Comparison of ENCODE assay signal across 14 cellular contexts in genomic region chr1:74426208-74426932, GRCh38.
DNase-seq lines count a peak whose midpoint lies in the region; ATAC-seq and TF ChIP-seq lines count a peak whose summit lies in the region.
"Had no signal": no experiment of that assay in that cellular context is flagged by ENCODE, and none has a peak within 500 bp of the region (broad histone marks: within the 10 kb centered on the region; RNA-seq: fewer than 3 reads in every experiment).

No MANE protein-coding gene starts in this region.

- TF ChIP-seq CTCF in MM.1S (IDR thresholded peaks at IDR 0.05; ENCODE audit: low read length) (no peak), brain (conservative IDR thresholded peaks at IDR 0.05) (no peak), nephron (IDR thresholded peaks at IDR 0.05; ENCODE audit: unreplicated experiment in 3 of 3) (no peak)

- H2AFZ ChIP-seq in MM.1S (ENCODE audit: low read length) = no peak overlapping the region

- POLR2A ChIA-PET in T-cell (lab: Charles Lee) = no interaction called here

- H3K9me2 ChIP-seq in MM.1S (replicated peaks; ENCODE audit: insufficient read depth, low read length) = no peaks in the 10 kb centered on the region

- H3K27me3 Mint-ChIP-seq in brain = no peaks in the 10 kb centered on the region
- no peaks in the 10 kb centered on the region for H3K27me3 Mint-ChIP-seq in nephron (ENCODE audit: low read depth)
- peaks cover 0 to 2% of the 10 kb centered on the region in 2 donors for H3K27me3 Mint-ChIP-seq in T-cell
- H3K27me3 Mint-ChIP-seq: activated CD8-positive, alpha-beta memory T cell treated with anti-CD3 and anti-CD28 coated beads, Interleukin-2, amount 10 ng/mL, durations not matched to agents 7 days and 5 days had no signal

- ATAC-seq in HG02623 (IDR thresholded peaks at IDR 0.05; ENCODE audit: unreplicated experiment) = no peak
- no peak for ATAC-seq in T-cell (replicated peaks in 1 of 4)
- ATAC-seq: activated CD8-positive, alpha-beta memory T cell treated with anti-CD3 and anti-CD28 coated beads, Interleukin-2, amount 10 ng/mL, durations not matched to agents 7 days and 5 days; PC-3 had no signal

- H3K9ac ChIP-seq in MM.1S (ENCODE audit: low read length) = no peak overlapping the region

- no peaks in the 10 kb centered on the region for H3F3A ChIP-seq in MM.1S (ENCODE audit: insufficient read depth, low read length)

- CTCF ChIA-PET in T-cell (lab: Charles Lee) = no interaction called here

- no peak overlapping the region for H3K4me2 ChIP-seq in MM.1S (ENCODE audit: low read depth, low read length)

- H3K4me1 Mint-ChIP-seq in brain = peaks cover 67% of the 10 kb centered on the region
- peaks cover 27% of the 10 kb centered on the region for H3K4me1 Mint-ChIP-seq in nephron
- H3K4me1 Mint-ChIP-seq in T-cell = no peaks in the 10 kb centered on the region
- H3K4me1 Mint-ChIP-seq: activated CD8-positive, alpha-beta memory T cell treated with anti-CD3 and anti-CD28 coated beads, Interleukin-2, amount 10 ng/mL, durations not matched to agents 7 days and 5 days had no signal

- no peaks in the 10 kb centered on the region for H4K20me1 ChIP-seq in MM.1S (ENCODE audit: insufficient read depth, low read length)

- no peaks in the 10 kb centered on the region for H3K9me3 ChIP-seq in MM.1S (replicated peaks; ENCODE audit: insufficient read depth, low read length)

- no peak overlapping the region for H3K27ac ChIP-seq in MM.1S (ENCODE audit: low read length)

- H3K36me3 ChIP-seq in MM.1S (replicated peaks; ENCODE audit: insufficient read depth, low read length) = no peaks in the 10 kb centered on the region

- H3K27ac Mint-ChIP-seq in brain = peak overlapping the region in 3 of 5 experiments; percentile 23 to 59 (median 43)
- peak overlapping the region; percentile 9 to 75 (median 18) for H3K27ac Mint-ChIP-seq in nephron
- no peak overlapping the region for H3K27ac Mint-ChIP-seq in T-cell
- H3K27ac Mint-ChIP-seq: activated CD8-positive, alpha-beta memory T cell treated with anti-CD3 and anti-CD28 coated beads, Interleukin-2, amount 10 ng/mL, durations not matched to agents 7 days and 5 days had no signal

- no peak overlapping the region for H3K4me3 ChIP-seq in MM.1S (ENCODE audit: low read length)

- DNase-seq in MM.1S (peak; percentile 27), NCI-H2171 treated with DMSO at 0.1 percent for 48 hours (lab: John Stamatoyannopoulos, UW) (peak; percentile 82), putamen (ENCODE audit: low spot score) (no peak), T-cell (no peak)
- DNase-seq: activated CD4-positive, CD25-positive, alpha-beta regulatory T cell; activated CD8-positive, alpha-beta memory T cell treated with anti-CD3 and anti-CD28 coated beads, Interleukin-2, amount 10 ng/mL, durations not matched to agents 7 days and 5 days; C1 segment of cervical spinal cord; kidney; PC-3; posterior cingulate gyrus; SW 1271 had no signal

- H3K4me3 Mint-ChIP-seq in brain (peak overlapping the region in 2 of 5 experiments; percentile 0 to 2), nephron (no peak overlapping the region), T-cell (no peak overlapping the region)
- H3K4me3 Mint-ChIP-seq: activated CD8-positive, alpha-beta memory T cell treated with anti-CD3 and anti-CD28 coated beads, Interleukin-2, amount 10 ng/mL, durations not matched to agents 7 days and 5 days had no signal

- H3K36me3 Mint-ChIP-seq in brain (no peaks in the 10 kb centered on the region), nephron (ENCODE audit: low read depth) (no peaks in the 10 kb centered on the region), T-cell (no peaks in the 10 kb centered on the region)
- H3K36me3 Mint-ChIP-seq: activated CD8-positive, alpha-beta memory T cell treated with anti-CD3 and anti-CD28 coated beads, Interleukin-2, amount 10 ng/mL, durations not matched to agents 7 days and 5 days had no signal

- no peaks in the 10 kb centered on the region for H3K79me2 ChIP-seq in MM.1S (ENCODE audit: low read length)

- H3K4me1 ChIP-seq in MM.1S (ENCODE audit: low read length) = no peaks in the 10 kb centered on the region

- H3K9me3 Mint-ChIP-seq in brain = peaks cover 0 to 3% (median 0%) of the 10 kb centered on the region in 5 experiments
- no peaks in the 10 kb centered on the region for H3K9me3 Mint-ChIP-seq in nephron
- peaks cover 0 to 4% (median 0%) of the 10 kb centered on the region in 3 donors for H3K9me3 Mint-ChIP-seq in T-cell

- H3K27me3 ChIP-seq in MM.1S (replicated peaks; ENCODE audit: insufficient read depth, low read length) = no peaks in the 10 kb centered on the region

Comparison
In these comparisons a context has a peak if more than half of its experiments do, and no peak if none do; other contexts are left out.
1. DNase-seq: peak in MM.1S (single experiment) and NCI-H2171 treated with DMSO at 0.1 percent for 48 hours (single experiment); none in putamen (single experiment) and T-cell (0 of 34).
2. H3K27ac Mint-ChIP-seq: peak in brain (3 of 5) and nephron (3 of 3); none in T-cell (0 of 2).